1 cellular context compared by ENCODE assay signal in the genomic region with DNA sequence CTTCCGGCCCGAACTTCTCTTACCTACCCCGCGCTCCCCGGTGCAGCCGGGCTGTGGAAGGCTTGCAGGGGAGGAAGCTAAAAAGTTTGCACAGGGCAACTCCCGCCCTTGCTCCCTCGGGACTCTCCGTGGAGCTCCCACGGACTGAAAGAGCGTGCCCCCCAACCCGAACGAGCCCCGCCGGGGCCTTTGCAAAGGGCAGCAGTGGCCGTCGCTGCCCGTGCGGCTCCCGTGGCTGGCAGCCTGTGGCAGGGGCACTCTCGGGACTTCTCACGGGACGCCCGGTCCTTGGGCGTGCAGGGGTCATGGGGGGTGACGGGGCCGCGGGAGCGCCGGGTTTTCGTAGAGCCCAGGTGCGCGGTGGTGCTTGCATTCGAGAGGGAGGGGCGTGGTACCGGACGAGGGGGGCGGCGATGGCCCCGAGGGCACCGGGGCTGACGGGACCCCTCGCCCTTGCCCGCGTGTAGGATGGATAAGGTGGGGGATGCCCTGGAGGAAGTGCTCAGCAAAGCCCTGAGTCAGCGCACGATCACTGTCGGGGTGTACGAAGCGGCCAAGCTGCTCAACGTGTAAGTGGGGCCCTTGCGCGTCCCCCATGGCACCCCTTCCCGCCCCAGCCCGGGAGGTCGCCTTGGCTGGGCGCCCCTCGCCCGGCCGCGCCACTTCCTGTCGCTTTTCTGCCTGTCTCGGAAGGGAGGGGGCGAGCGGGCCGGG.
A peak's percentile ranks its signal among the peaks of the same experiment; 100 is the strongest.
TF ChIP-seq lines count a peak whose summit lies in the region.

No MANE protein-coding gene starts in this region.

TF ChIP-seq in HepG2, 621 proteins besides CTCF, POLR2A, EP300 and RAD21 (continued from another document and continues in another):
- TF ChIP-seq, protein P1, sequence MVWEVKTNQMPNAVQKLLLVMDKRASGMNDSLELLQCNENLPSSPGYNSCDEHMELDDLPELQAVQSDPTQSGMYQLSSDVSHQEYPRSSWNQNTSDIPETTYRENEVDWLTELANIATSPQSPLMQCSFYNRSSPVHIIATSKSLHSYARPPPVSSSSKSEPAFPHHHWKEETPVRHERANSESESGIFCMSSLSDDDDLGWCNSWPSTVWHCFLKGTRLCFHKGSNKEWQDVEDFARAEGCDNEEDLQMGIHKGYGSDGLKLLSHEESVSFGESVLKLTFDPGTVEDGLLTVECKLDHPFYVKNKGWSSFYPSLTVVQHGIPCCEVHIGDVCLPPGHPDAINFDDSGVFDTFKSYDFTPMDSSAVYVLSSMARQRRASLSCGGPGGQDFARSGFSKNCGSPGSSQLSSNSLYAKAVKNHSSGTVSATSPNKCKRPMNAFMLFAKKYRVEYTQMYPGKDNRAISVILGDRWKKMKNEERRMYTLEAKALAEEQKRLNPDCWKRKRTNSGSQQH (CRISPR knock-in tag; IDR thresholded peaks at IDR 0.05; ENCODE audit: low read depth) = peak; percentile 59; the same call in 1 of the 2 replicates
- no peak for TF ChIP-seq MTA3 (CRISPR knock-in tag; IDR thresholded peaks at IDR 0.05)
- 0 out of 4 replicates have a peak, but pooled peaks of 1 of the 2 experiments have one; percentile 10 for TF ChIP-seq MAFK (conservative IDR thresholded peaks at IDR 0.05 in 1 of 2, IDR thresholded peaks at IDR 0.05 in 1 of 2; ENCODE audit: low read length in 2 of 2)
- TF ChIP-seq KLF12 (CRISPR knock-in tag; IDR thresholded peaks at IDR 0.05; ENCODE audit: borderline replicate concordance) = 0 out of 2 replicates have a peak, but pooled peaks have one; percentile 0
- TF ChIP-seq RBFOX2 (IDR thresholded peaks at IDR 0.05; ENCODE audit: low read depth, low read length) = peak; percentile 77
- TF ChIP-seq FLYWCH1 (CRISPR knock-in tag; IDR thresholded peaks at IDR 0.05) = 0 out of 2 replicates have a peak, but pooled peaks have one; percentile 28
- TF ChIP-seq, protein P2, sequence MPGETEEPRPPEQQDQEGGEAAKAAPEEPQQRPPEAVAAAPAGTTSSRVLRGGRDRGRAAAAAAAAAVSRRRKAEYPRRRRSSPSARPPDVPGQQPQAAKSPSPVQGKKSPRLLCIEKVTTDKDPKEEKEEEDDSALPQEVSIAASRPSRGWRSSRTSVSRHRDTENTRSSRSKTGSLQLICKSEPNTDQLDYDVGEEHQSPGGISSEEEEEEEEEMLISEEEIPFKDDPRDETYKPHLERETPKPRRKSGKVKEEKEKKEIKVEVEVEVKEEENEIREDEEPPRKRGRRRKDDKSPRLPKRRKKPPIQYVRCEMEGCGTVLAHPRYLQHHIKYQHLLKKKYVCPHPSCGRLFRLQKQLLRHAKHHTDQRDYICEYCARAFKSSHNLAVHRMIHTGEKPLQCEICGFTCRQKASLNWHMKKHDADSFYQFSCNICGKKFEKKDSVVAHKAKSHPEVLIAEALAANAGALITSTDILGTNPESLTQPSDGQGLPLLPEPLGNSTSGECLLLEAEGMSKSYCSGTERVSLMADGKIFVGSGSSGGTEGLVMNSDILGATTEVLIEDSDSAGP (CRISPR knock-in tag; IDR thresholded peaks at IDR 0.05; ENCODE audit: borderline replicate concordance) = no peak; the same call in 1 of the 2 replicates
- TF ChIP-seq, protein P3, sequence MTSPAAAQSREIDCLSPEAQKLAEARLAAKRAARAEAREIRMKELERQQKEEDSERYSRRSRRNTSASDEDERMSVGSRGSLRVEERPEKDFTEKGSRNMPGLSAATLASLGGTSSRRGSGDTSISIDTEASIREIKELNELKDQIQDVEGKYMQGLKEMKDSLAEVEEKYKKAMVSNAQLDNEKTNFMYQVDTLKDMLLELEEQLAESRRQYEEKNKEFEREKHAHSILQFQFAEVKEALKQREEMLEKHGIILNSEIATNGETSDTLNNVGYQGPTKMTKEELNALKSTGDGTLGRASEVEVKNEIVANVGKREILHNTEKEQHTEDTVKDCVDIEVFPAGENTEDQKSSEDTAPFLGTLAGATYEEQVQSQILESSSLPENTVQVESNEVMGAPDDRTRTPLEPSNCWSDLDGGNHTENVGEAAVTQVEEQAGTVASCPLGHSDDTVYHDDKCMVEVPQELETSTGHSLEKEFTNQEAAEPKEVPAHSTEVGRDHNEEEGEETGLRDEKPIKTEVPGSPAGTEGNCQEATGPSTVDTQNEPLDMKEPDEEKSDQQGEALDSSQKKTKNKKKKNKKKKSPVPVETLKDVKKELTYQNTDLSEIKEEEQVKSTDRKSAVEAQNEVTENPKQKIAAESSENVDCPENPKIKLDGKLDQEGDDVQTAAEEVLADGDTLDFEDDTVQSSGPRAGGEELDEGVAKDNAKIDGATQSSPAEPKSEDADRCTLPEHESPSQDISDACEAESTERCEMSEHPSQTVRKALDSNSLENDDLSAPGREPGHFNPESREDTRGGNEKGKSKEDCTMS (CRISPR knock-in tag; conservative IDR thresholded peaks at IDR 0.05) = no peak
- TF ChIP-seq ATM (IDR thresholded peaks at IDR 0.05; ENCODE audit: borderline replicate concordance) = no peak
- 0 out of 2 replicates have a peak, but pooled peaks have one; percentile 2 for TF ChIP-seq ZNF543 (CRISPR knock-in tag; IDR thresholded peaks at IDR 0.05)
- TF ChIP-seq MXI1 (IDR thresholded peaks at IDR 0.05; ENCODE audit: borderline replicate concordance, low read depth, low read length) = peak; percentile 12; the same call in 1 of the 3 replicates
- TF ChIP-seq, protein P4, sequence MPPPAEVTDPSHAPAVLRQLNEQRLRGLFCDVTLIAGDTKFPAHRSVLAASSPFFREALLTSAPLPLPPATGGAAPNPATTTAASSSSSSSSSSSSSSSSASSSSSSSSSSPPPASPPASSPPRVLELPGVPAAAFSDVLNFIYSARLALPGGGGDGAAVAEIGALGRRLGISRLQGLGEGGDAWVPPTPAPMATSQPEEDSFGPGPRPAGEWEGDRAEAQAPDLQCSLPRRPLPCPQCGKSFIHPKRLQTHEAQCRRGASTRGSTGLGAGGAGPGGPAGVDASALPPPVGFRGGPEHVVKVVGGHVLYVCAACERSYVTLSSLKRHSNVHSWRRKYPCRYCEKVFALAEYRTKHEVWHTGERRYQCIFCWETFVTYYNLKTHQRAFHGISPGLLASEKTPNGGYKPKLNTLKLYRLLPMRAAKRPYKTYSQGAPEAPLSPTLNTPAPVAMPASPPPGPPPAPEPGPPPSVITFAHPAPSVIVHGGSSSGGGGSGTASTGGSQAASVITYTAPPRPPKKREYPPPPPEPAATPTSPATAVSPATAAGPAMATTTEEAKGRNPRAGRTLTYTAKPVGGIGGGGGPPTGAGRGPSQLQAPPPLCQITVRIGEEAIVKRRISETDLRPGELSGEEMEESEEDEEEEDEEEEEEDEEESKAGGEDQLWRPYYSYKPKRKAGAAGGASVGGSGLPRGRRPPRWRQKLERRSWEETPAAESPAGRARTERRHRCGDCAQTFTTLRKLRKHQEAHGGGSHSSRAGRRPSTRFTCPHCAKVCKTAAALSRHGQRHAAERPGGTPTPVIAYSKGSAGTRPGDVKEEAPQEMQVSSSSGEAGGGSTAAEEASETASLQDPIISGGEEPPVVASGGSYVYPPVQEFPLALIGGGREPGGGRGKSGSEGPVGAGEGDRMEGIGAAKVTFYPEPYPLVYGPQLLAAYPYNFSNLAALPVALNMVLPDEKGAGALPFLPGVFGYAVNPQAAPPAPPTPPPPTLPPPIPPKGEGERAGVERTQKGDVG (CRISPR knock-in tag; IDR thresholded peaks at IDR 0.05; ENCODE audit: borderline replicate concordance) = peak; percentile 24
- TF ChIP-seq, protein P5, sequence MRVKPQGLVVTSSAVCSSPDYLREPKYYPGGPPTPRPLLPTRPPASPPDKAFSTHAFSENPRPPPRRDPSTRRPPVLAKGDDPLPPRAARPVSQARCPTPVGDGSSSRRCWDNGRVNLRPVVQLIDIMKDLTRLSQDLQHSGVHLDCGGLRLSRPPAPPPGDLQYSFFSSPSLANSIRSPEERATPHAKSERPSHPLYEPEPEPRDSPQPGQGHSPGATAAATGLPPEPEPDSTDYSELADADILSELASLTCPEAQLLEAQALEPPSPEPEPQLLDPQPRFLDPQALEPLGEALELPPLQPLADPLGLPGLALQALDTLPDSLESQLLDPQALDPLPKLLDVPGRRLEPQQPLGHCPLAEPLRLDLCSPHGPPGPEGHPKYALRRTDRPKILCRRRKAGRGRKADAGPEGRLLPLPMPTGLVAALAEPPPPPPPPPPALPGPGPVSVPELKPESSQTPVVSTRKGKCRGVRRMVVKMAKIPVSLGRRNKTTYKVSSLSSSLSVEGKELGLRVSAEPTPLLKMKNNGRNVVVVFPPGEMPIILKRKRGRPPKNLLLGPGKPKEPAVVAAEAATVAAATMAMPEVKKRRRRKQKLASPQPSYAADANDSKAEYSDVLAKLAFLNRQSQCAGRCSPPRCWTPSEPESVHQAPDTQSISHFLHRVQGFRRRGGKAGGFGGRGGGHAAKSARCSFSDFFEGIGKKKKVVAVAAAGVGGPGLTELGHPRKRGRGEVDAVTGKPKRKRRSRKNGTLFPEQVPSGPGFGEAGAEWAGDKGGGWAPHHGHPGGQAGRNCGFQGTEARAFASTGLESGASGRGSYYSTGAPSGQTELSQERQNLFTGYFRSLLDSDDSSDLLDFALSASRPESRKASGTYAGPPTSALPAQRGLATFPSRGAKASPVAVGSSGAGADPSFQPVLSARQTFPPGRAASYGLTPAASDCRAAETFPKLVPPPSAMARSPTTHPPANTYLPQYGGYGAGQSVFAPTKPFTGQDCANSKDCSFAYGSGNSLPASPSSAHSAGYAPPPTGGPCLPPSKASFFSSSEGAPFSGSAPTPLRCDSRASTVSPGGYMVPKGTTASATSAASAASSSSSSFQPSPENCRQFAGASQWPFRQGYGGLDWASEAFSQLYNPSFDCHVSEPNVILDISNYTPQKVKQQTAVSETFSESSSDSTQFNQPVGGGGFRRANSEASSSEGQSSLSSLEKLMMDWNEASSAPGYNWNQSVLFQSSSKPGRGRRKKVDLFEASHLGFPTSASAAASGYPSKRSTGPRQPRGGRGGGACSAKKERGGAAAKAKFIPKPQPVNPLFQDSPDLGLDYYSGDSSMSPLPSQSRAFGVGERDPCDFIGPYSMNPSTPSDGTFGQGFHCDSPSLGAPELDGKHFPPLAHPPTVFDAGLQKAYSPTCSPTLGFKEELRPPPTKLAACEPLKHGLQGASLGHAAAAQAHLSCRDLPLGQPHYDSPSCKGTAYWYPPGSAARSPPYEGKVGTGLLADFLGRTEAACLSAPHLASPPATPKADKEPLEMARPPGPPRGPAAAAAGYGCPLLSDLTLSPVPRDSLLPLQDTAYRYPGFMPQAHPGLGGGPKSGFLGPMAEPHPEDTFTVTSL (CRISPR knock-in tag; IDR thresholded peaks at IDR 0.05; ENCODE audit: borderline replicate concordance) = 0 out of 2 replicates have a peak, but pooled peaks have one; percentile 34
- TF ChIP-seq, protein P6, sequence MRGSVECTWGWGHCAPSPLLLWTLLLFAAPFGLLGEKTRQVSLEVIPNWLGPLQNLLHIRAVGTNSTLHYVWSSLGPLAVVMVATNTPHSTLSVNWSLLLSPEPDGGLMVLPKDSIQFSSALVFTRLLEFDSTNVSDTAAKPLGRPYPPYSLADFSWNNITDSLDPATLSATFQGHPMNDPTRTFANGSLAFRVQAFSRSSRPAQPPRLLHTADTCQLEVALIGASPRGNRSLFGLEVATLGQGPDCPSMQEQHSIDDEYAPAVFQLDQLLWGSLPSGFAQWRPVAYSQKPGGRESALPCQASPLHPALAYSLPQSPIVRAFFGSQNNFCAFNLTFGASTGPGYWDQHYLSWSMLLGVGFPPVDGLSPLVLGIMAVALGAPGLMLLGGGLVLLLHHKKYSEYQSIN (CRISPR knock-in tag; IDR thresholded peaks at IDR 0.05; ENCODE audit: borderline replicate concordance) = no peak
- peak; percentile 19 for TF ChIP-seq SRSF4 (IDR thresholded peaks at IDR 0.05; ENCODE audit: low read depth, low read length, poor library complexity, severe bottlenecking)
- TF ChIP-seq RELA (CRISPR knock-in tag; IDR thresholded peaks at IDR 0.05) = no peak
- TF ChIP-seq ZNF451 (CRISPR knock-in tag; IDR thresholded peaks at IDR 0.05) = no peak
- no peak for TF ChIP-seq KDM5B (CRISPR knock-in tag; IDR thresholded peaks at IDR 0.05; ENCODE audit: borderline replicate concordance)
- TF ChIP-seq, protein P7, sequence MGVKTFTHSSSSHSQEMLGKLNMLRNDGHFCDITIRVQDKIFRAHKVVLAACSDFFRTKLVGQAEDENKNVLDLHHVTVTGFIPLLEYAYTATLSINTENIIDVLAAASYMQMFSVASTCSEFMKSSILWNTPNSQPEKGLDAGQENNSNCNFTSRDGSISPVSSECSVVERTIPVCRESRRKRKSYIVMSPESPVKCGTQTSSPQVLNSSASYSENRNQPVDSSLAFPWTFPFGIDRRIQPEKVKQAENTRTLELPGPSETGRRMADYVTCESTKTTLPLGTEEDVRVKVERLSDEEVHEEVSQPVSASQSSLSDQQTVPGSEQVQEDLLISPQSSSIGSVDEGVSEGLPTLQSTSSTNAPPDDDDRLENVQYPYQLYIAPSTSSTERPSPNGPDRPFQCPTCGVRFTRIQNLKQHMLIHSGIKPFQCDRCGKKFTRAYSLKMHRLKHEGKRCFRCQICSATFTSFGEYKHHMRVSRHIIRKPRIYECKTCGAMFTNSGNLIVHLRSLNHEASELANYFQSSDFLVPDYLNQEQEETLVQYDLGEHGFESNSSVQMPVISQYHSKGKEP (CRISPR knock-in tag; IDR thresholded peaks at IDR 0.05) = no peak
- no peak for TF ChIP-seq SMC3 (IDR thresholded peaks at IDR 0.05; ENCODE audit: low read length)
- TF ChIP-seq NFYC (CRISPR knock-in tag; IDR thresholded peaks at IDR 0.05) = no peak
- TF ChIP-seq BHLHE40 (IDR thresholded peaks at IDR 0.05; ENCODE audit: low read length) = peak; percentile 59
- no peak for TF ChIP-seq MEIS1 (CRISPR knock-in tag; IDR thresholded peaks at IDR 0.05; ENCODE audit: borderline replicate concordance)
- 0 out of 2 replicates have a peak, but pooled peaks have one; percentile 37 for TF ChIP-seq ZNF816 (CRISPR knock-in tag; IDR thresholded peaks at IDR 0.05; ENCODE audit: borderline replicate concordance)
- TF ChIP-seq, protein P8, sequence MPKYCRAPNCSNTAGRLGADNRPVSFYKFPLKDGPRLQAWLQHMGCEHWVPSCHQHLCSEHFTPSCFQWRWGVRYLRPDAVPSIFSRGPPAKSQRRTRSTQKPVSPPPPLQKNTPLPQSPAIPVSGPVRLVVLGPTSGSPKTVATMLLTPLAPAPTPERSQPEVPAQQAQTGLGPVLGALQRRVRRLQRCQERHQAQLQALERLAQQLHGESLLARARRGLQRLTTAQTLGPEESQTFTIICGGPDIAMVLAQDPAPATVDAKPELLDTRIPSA (CRISPR knock-in tag; IDR thresholded peaks at IDR 0.05; ENCODE audit: borderline replicate concordance) = no peak
- TF ChIP-seq ZFY (CRISPR knock-in tag; IDR thresholded peaks at IDR 0.05) = no peak
- peak; percentile 60 for TF ChIP-seq HDAC1 (CRISPR knock-in tag; IDR thresholded peaks at IDR 0.05)
- TF ChIP-seq MTF1 (CRISPR knock-in tag; IDR thresholded peaks at IDR 0.05) = no peak
- TF ChIP-seq, protein P9, sequence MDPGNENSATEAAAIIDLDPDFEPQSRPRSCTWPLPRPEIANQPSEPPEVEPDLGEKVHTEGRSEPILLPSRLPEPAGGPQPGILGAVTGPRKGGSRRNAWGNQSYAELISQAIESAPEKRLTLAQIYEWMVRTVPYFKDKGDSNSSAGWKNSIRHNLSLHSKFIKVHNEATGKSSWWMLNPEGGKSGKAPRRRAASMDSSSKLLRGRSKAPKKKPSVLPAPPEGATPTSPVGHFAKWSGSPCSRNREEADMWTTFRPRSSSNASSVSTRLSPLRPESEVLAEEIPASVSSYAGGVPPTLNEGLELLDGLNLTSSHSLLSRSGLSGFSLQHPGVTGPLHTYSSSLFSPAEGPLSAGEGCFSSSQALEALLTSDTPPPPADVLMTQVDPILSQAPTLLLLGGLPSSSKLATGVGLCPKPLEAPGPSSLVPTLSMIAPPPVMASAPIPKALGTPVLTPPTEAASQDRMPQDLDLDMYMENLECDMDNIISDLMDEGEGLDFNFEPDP (CRISPR knock-in tag; conservative IDR thresholded peaks at IDR 0.05) = 0 out of 2 replicates have a peak, but pooled peaks have one; percentile 36
- no peak; the same call in 1 of the 2 replicates for TF ChIP-seq ZBTB42 (CRISPR knock-in tag; IDR thresholded peaks at IDR 0.05)
- no peak for TF ChIP-seq SOX13 (IDR thresholded peaks at IDR 0.05)
- TF ChIP-seq SOX13 (CRISPR knock-in tag; conservative IDR thresholded peaks at IDR 0.05 in 1 of 2, IDR thresholded peaks at IDR 0.05 in 1 of 2) = 0 out of 4 replicates have a peak, but pooled peaks of 1 of the 2 experiments have one; percentile 3
- 0 out of 2 replicates have a peak, but pooled peaks have one; percentile 0 for TF ChIP-seq ZFX (CRISPR knock-in tag; IDR thresholded peaks at IDR 0.05; ENCODE audit: low read depth)
- TF ChIP-seq ZSCAN20 (CRISPR knock-in tag; IDR thresholded peaks at IDR 0.05; ENCODE audit: borderline replicate concordance) = no peak; the same call in 1 of the 2 replicates
